Comparison of ENCODE assay signal across 16 cellular contexts in the genomic region with DNA sequence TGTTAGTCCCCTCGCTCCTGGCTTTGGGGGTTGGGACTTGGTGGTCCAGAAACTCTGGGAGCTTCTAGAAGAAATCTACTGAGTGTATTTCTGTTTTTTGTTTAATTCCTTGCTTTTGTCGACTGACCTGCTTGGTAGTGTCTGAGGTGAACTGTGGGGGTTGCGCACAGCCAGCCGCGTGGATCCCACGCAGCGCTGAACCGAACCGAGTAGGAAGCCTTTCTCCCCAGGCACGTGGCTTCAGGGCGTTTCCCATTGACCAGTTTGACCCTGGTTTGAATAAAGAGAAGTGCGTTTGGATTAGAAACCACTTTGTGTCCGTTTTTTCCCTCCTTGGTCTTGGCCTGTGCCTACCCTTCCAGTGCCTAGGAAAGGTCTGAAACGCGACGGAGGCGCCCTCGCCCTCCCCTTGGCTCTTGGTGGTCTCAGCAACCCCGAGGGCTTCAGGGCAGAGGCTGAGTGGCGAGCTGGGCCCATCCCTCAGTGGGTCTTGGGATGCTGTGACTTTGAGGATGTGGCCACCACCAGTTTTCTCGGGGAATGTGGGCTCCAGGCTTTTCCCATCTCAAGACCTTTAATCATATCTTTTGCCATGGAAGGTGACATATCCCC.
"Had no signal": no experiment of that assay in that cellular context is flagged by ENCODE, and none has a peak within 500 bp of the region (broad histone marks: within the 10 kb centered on the region; RNA-seq: fewer than 3 reads in every experiment).

No MANE protein-coding gene starts in this region.

- H3K9ac ChIP-seq: parathyroid adenoma had no signal

- H3K4me3 Mint-ChIP-seq: activated CD8-positive, alpha-beta T cell treated with anti-CD3 and anti-CD28 coated beads for 36 hours; activated T-helper 1 cell treated with anti-CD3 and anti-CD28 coated beads, Interleukin-12 subunit alpha, Interleukin-12 subunit beta, Interleukin-2, Interleukin-4 antibody, amounts not matched to agents 30 ng/mL and 10 ng/mL and 1 ng/mL, durations not matched to agents 14 hours and 24 hours and 36 hours had no signal

- H3K27me3 Mint-ChIP-seq: activated CD8-positive, alpha-beta T cell treated with anti-CD3 and anti-CD28 coated beads for 36 hours had no signal

- H3K9me3 ChIP-seq: gastroesophageal sphincter, tibial nerve, vagina had no signal

- H3K4me3 ChIP-seq: coronary artery, gastroesophageal sphincter, hepatocyte, skin epidermis, tibial nerve, vagina had no signal

- H3K4me2 ChIP-seq: hepatocyte had no signal

- H3K27ac Mint-ChIP-seq: activated CD8-positive, alpha-beta T cell treated with anti-CD3 and anti-CD28 coated beads for 36 hours; activated T-helper 1 cell treated with anti-CD3 and anti-CD28 coated beads, Interleukin-12 subunit alpha, Interleukin-12 subunit beta, Interleukin-2, Interleukin-4 antibody, amounts not matched to agents 30 ng/mL and 10 ng/mL and 1 ng/mL, durations not matched to agents 14 hours and 24 hours and 36 hours had no signal

- H3K27ac ChIP-seq: coronary artery, gastroesophageal sphincter, hepatocyte, parathyroid adenoma, skin epidermis, vagina had no signal

- ATAC-seq: activated CD8-positive, alpha-beta T cell treated with anti-CD3 and anti-CD28 coated beads for 36 hours; gastroesophageal sphincter had no signal

- H2AFZ ChIP-seq: hepatocyte, parathyroid adenoma had no signal

- H3K27me3 ChIP-seq: gastroesophageal sphincter, hepatocyte, tibial nerve, vagina had no signal

- DNase-seq: activated CD4-positive, alpha-beta T cell treated with anti-CD3 and anti-CD28 coated beads for 4 hours; activated CD8-positive, alpha-beta memory T cell treated with anti-CD3 and anti-CD28 coated beads, Interleukin-2, amount 50 U/mL, for 48 hours; activated CD8-positive, alpha-beta T cell treated with anti-CD3 and anti-CD28 coated beads for 36 hours; activated naive CD4-positive, alpha-beta T cell; central memory CD4-positive, alpha-beta T cell; effector CD8-positive, alpha-beta T cell; kidney glomerular epithelial cell; mesendoderm had no signal

- H3K9me3 Mint-ChIP-seq: activated CD8-positive, alpha-beta T cell treated with anti-CD3 and anti-CD28 coated beads for 36 hours; activated T-helper 1 cell treated with anti-CD3 and anti-CD28 coated beads, Interleukin-12 subunit alpha, Interleukin-12 subunit beta, Interleukin-2, Interleukin-4 antibody, amounts not matched to agents 30 ng/mL and 10 ng/mL and 1 ng/mL, durations not matched to agents 14 hours and 24 hours and 36 hours had no signal
